In the genomic region with DNA sequence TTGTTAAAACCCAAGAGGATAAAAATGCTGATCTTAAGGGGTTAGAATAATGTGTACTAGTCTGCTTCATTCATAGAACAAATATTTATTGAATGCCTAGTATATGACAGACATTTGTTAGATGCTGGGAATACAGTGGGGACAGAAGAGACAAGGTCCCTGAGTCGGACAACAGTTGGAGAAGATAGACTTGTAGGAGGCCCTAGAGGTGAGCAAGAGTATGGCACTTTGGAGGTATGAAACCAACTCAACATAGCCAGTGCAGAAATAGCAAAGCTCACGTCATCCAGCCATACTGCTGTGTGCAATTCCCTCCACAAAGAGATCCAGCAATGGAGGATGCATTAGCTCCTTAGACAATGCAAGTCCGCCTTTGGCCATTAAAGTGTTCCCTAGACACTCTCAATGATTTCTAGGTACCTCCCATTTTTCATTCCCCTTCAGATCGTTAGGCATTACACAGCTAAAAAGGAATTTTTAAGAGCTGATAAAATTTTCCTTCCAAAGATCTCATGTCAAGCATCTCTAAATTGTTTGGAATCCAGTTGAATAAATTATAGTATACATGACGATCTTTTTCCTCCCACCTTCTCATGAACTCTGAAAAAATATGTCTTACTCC, we compare ENCODE assay signal across 14 cellular contexts.
DNase-seq lines count a peak whose midpoint lies in the region; ATAC-seq and TF ChIP-seq lines count a peak whose summit lies in the region.
"Had no signal": no experiment of that assay in that cellular context is flagged by ENCODE, and none has a peak within 500 bp of the region (broad histone marks: within the 10 kb centered on the region; RNA-seq: fewer than 3 reads in every experiment).

No MANE protein-coding gene starts in this region.

- H3K36me3 ChIP-seq in GM23338 (ENCODE audit: insufficient read depth) (no peaks in the 10 kb centered on the region), PC-9 (ENCODE audit: low read depth) (no peaks in the 10 kb centered on the region)

- POLR2A ChIA-PET in PC-9 (lab: Charles Lee; ENCODE audit: unreplicated experiment): no interaction called here

- TF ChIP-seq CTCF in GM23338 (conservative IDR thresholded peaks at IDR 0.05; ENCODE audit: low read depth in 2 of 2) (peak; percentile 51 to 58), PC-9 (conservative IDR thresholded peaks at IDR 0.05) (peak; percentile 38; the same call in 1 of the 2 replicates), foreskin keratinocyte (conservative IDR thresholded peaks at IDR 0.05) (peak; percentile 7)

- H4K20me1 ChIP-seq in GM23338 (replicated peaks; ENCODE audit: insufficient read depth) (no peaks in the 10 kb centered on the region), PC-9 (ENCODE audit: insufficient read depth) (no peaks in the 10 kb centered on the region)

- peaks cover 20% of the 10 kb centered on the region for H3K4me1 Mint-ChIP-seq in GM23338
- H3K4me1 Mint-ChIP-seq: activated naive CD8-positive, alpha-beta T cell treated with anti-CD3 and anti-CD28 coated beads, Interleukin-2, amount 10 ng/mL, durations not matched to agents 7 days and 5 days; naive thymus-derived CD8-positive, alpha-beta T cell had no signal

- H3K27me3 Mint-ChIP-seq in GM23338 (ENCODE audit: insufficient read depth, low read depth, poor library complexity): no peaks in the 10 kb centered on the region
- H3K27me3 Mint-ChIP-seq: activated naive CD8-positive, alpha-beta T cell treated with anti-CD3 and anti-CD28 coated beads, Interleukin-2, amount 10 ng/mL, durations not matched to agents 7 days and 5 days; naive thymus-derived CD8-positive, alpha-beta T cell had no signal

- BruUV-seq in PC-9 (replicated peaks; lab: Mats Ljungman, UMichigan): no TSS peak

- H3K4me3 ChIP-seq in GM23338: no peak overlapping the region
- no peak overlapping the region for H3K4me3 ChIP-seq in PC-9
- H3K4me3 ChIP-seq: coronary artery had no signal

- H3K79me2 ChIP-seq in GM23338 (replicated peaks; ENCODE audit: insufficient read depth) (no peaks in the 10 kb centered on the region), PC-9 (ENCODE audit: low read depth) (no peaks in the 10 kb centered on the region)

- intact Hi-C loops in PC-9 (cut with micrococcal nuclease; ENCODE audit: unreplicated experiment): no loop called here

- CTCF ChIA-PET in PC-9 (lab: Charles Lee): no interaction called here

- H2AFZ ChIP-seq in GM23338 (no peak overlapping the region), PC-9 (no peak overlapping the region)

- H3K9me2 ChIP-seq in GM23338 (ENCODE audit: insufficient read depth): 0 out of 2 replicates have a peak, but pooled peaks cover 3% of the 10 kb centered on the region
- H3K9me2 ChIP-seq in PC-9 (ENCODE audit: insufficient read depth): no peaks in the 10 kb centered on the region

- H3K36me3 Mint-ChIP-seq in GM23338 (ENCODE audit: low read depth): no peaks in the 10 kb centered on the region
- H3K36me3 Mint-ChIP-seq: activated naive CD8-positive, alpha-beta T cell treated with anti-CD3 and anti-CD28 coated beads, Interleukin-2, amount 10 ng/mL, durations not matched to agents 7 days and 5 days; CD8-positive, alpha-beta T cell had no signal

- H3K4me2 ChIP-seq in GM23338 (no peak overlapping the region), PC-9 (no peak overlapping the region)

- H3K27ac ChIP-seq in GM23338 (ENCODE audit: low read depth) (no peak overlapping the region), PC-9 (no peak overlapping the region), foreskin keratinocyte (no peak overlapping the region)
- H3K27ac ChIP-seq: coronary artery had no signal

- H3F3A ChIP-seq in GM23338 (replicated peaks; ENCODE audit: low read depth): no peaks in the 10 kb centered on the region
- H3F3A ChIP-seq in PC-9 (ENCODE audit: insufficient read depth, low read depth): no peaks in the 10 kb centered on the region

- H3K9me3 ChIP-seq in PC-9 (ENCODE audit: insufficient read depth, low read depth): no peaks in the 10 kb centered on the region

- ATAC-seq in GM23338 (peak; percentile 62), foreskin keratinocyte (no peak), GM21619 (IDR thresholded peaks at IDR 0.05; ENCODE audit: unreplicated experiment) (no peak)
- ATAC-seq: CD8-positive, alpha-beta T cell; naive thymus-derived CD8-positive, alpha-beta T cell had no signal

- H3K27me3 ChIP-seq in GM23338 (ENCODE audit: insufficient read depth) (no peaks in the 10 kb centered on the region), PC-9 (ENCODE audit: insufficient read depth, low read depth) (no peaks in the 10 kb centered on the region), foreskin keratinocyte (no peaks in the 10 kb centered on the region)

- H3K4me3 Mint-ChIP-seq in GM23338: no peak overlapping the region
- H3K4me3 Mint-ChIP-seq: activated naive CD8-positive, alpha-beta T cell treated with anti-CD3 and anti-CD28 coated beads, Interleukin-2, amount 10 ng/mL, durations not matched to agents 7 days and 5 days; CD8-positive, alpha-beta T cell; naive thymus-derived CD8-positive, alpha-beta T cell had no signal

- H3K9me3 Mint-ChIP-seq in GM23338: no peaks in the 10 kb centered on the region

- H3K4me1 ChIP-seq in GM23338 (ENCODE audit: insufficient read depth): peaks cover 12% of the 10 kb centered on the region
- H3K4me1 ChIP-seq in PC-9 (replicated peaks; ENCODE audit: insufficient read depth): no peaks in the 10 kb centered on the region
- H3K4me1 ChIP-seq in foreskin keratinocyte: no peaks in the 10 kb centered on the region

- DNase-seq in COR-L47 (lab: John Stamatoyannopoulos, UW) (peak; percentile 7), GM23338 (ENCODE audit: low spot score) (peak; percentile 41), PC-9 (no peak), foreskin keratinocyte (no peak), NCI-H345 (lab: John Stamatoyannopoulos, UW) (no peak), SIG-M5 (lab: John Stamatoyannopoulos, UW) (no peak), GOT3 (lab: John Stamatoyannopoulos, UW) (no peak)
- DNase-seq: activated naive CD8-positive, alpha-beta T cell treated with anti-CD3 and anti-CD28 coated beads, Interleukin-2, amount 10 ng/mL, durations not matched to agents 7 days and 5 days; CD8-positive, alpha-beta T cell; foreskin fibroblast; naive thymus-derived CD8-positive, alpha-beta T cell; NCI-H2107 had no signal

- H3K27ac Mint-ChIP-seq in GM23338: no peak overlapping the region
- H3K27ac Mint-ChIP-seq: activated naive CD8-positive, alpha-beta T cell treated with anti-CD3 and anti-CD28 coated beads, Interleukin-2, amount 10 ng/mL, durations not matched to agents 7 days and 5 days; CD8-positive, alpha-beta T cell; naive thymus-derived CD8-positive, alpha-beta T cell had no signal

TF ChIP-seq in GM23338, 12 proteins besides CTCF, POLR2A, EP300 and RAD21 (continues in another document):
- TF ChIP-seq ZNF331 (CRISPR knock-in tag; IDR thresholded peaks at IDR 0.05; ENCODE audit: low read depth) (no peak), JUNB (IDR thresholded peaks at IDR 0.05; ENCODE audit: unreplicated experiment) (no peak), EZH2 (IDR thresholded peaks at IDR 0.05; ENCODE audit: low read depth, unreplicated experiment) (no peak), CREB1 (CRISPR knock-in tag; IDR thresholded peaks at IDR 0.05; ENCODE audit: low read depth) (no peak), NANOG (IDR thresholded peaks at IDR 0.05; ENCODE audit: borderline replicate concordance) (no peak)

Comparison
In these comparisons a context has a peak if more than half of its experiments do, and no peak if none do; other contexts are left out.
1. DNase-seq: peak in COR-L47 (single experiment) and GM23338 (single experiment); none in PC-9 (0 of 2), foreskin keratinocyte (0 of 2), NCI-H345 (single experiment), SIG-M5 (single experiment) and GOT3 (single experiment).
2. Peak in every context shown above with its lines, with median percentiles within 50 percentile points of each other: CTCF ChIP-seq.